ENCODE assay signal across 13 cellular contexts in the genomic region with DNA sequence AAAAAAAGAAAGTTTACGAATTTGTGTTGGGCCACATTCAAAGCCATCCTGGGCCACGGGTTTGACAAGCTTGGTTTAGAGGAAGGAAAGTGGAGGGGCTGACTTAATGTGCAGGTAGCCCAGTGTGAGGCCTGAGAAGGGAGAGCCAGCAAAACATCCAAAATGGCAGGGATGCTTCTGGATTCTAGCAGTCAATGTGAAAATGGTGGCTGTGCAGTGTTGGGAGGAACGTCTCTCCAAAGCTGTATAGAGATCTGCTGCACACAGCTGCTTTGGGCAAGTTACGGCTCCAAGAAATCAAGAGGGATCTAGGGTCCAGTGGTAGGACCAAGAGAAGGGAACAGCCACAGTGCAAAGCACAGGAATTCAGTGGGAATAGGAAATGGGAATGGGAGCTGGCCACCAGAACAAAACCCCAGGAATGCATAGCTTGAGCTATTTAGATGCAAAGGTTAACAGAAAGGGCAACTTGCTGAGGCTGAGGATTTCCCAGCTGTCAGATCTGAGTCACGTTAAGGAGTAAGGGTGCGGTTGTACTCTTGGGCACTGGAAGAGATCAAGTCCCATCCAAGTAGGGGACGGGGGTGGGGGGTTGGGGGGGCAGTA.
DNase-seq lines count a peak whose midpoint lies in the region; ATAC-seq and TF ChIP-seq lines count a peak whose summit lies in the region.
"Had no signal": no experiment of that assay in that cellular context is flagged by ENCODE, and none has a peak within 500 bp of the region (broad histone marks: within the 10 kb centered on the region; RNA-seq: fewer than 3 reads in every experiment).

No MANE protein-coding gene starts in this region.

- H3K4me3 ChIP-seq in foreskin fibroblast (ENCODE audit: low read depth in 1 of 2, low read length in 2 of 2), result no peak overlapping the region
- no peak overlapping the region for H3K4me3 ChIP-seq in retinal pigment epithelial cell (ENCODE audit: low read length)

- no peak for ATAC-seq in GM21825 (IDR thresholded peaks at IDR 0.05; ENCODE audit: unreplicated experiment)
- ATAC-seq: naive thymus-derived CD8-positive, alpha-beta T cell; Panc1; stimulated activated naive B cell treated with anti-CD40 and anti-IgM and Interleukin-4, amounts not matched to agents 10 μg/mL and 1 μg/mL and 100 μg/mL, for 72 hours had no signal

- TF ChIP-seq CTCF in foreskin fibroblast (IDR thresholded peaks at IDR 0.05; ENCODE audit: low read depth, low read length) (no peak), retinal pigment epithelial cell (conservative IDR thresholded peaks at IDR 0.05; ENCODE audit: low read depth, low read length) (no peak)

- DNase-seq in GM04503 (ENCODE audit: low read depth) (peak; percentile 51), SW480 (ENCODE audit: low spot score) (peak; percentile 21), foreskin fibroblast (peak; percentile 69 to 82), retinal pigment epithelial cell (ENCODE audit: low read depth) (peak; percentile 39), anterior cingulate cortex (lab: John Stamatoyannopoulos, UW) (no peak), OCI-M2 (lab: John Stamatoyannopoulos, UW; ENCODE audit: unreplicated experiment) (no peak)
- DNase-seq in activated CD8-positive, alpha-beta memory T cell treated with anti-CD3 and anti-CD28 coated beads, Interleukin-2, amount 50 U/mL, for 4 hours, result no peak
- DNase-seq: cerebellar nuclear complex; naive thymus-derived CD8-positive, alpha-beta T cell; NCI-H2171; stimulated activated naive B cell treated with anti-CD40 and anti-IgM and Interleukin-4, amounts not matched to agents 10 μg/mL and 1 μg/mL and 100 μg/mL, for 72 hours had no signal

Comparison
In these comparisons a context has a peak if more than half of its experiments do, and no peak if none do; other contexts are left out.
1. DNase-seq: peak in GM04503 (single experiment), SW480 (single experiment), foreskin fibroblast (2 of 2) and retinal pigment epithelial cell (single experiment); none in anterior cingulate cortex (0 of 58), OCI-M2 (single experiment) and activated CD8-positive, alpha-beta memory T cell treated with anti-CD3 and anti-CD28 coated beads, Interleukin-2, amount 50 U/mL, for 4 hours (single experiment).